Comparison of ENCODE assay signal across 8 cellular contexts in genomic region chr16:67247698-67248400, GRCh38. TPM values are rescaled to one million over a fixed set of nuclear protein-coding genes. Genes with fewer than 3 reads are reported as not detected.
DNase-seq lines count a peak whose midpoint lies in the region; ATAC-seq, FAIRE-seq and TF ChIP-seq lines count a peak whose summit lies in the region.

No MANE protein-coding gene starts in this region.

- CTCF ChIA-PET in activated naive CD4-positive, alpha-beta T cell treated with anti-CD3 and anti-CD28 coated beads, Interleukin-2, amount 10 ng/mL, durations not matched to agents 7 days and 5 days (lab: Charles Lee) = interaction anchor here (1.2 to 6.4 kb wide), 7 partner anchors 13 to 234 kb away, joined by 3 to 34 read pairs (median 6); partner anchors contain the start of gene TMEM208
- CTCF ChIA-PET in HepG2 (lab: Yijun Ruan, JAX; ENCODE audit: low intra/inter-chr PET ratio, low total read pairs) = no interaction called here

- no peak for DNase-seq in activated naive CD4-positive, alpha-beta T cell treated with anti-CD3 and anti-CD28 coated beads, Interleukin-2, amount 10 ng/mL, durations not matched to agents 7 days and 5 days
- DNase-seq in activated naive CD4-positive, alpha-beta T cell treated with Interleukin-2 at 50 U/mL for 16 hours = no peak
- DNase-seq in HepG2 (ENCODE audit: low spot score) = no peak
- no peak for DNase-seq in transverse colon
- DNase-seq in glomerular visceral epithelial cell (ENCODE audit: extremely low spot score) = no peak
- DNase-seq in stimulated activated CD4-positive, alpha-beta T cell treated with anti-CD3 and anti-CD28 coated beads, Interleukin-12 subunit alpha, Interleukin-12 subunit beta, amount 100 ng/mL, for 4 hours = no peak
- DNase-seq in GF-D8 (lab: John Stamatoyannopoulos, UW) = no peak

- H3K27ac ChIP-seq in HepG2 (ENCODE audit: extremely low read length, insufficient read depth, low read length) = no peak overlapping the region
- H3K27ac ChIP-seq in transverse colon = peak overlapping the region; percentile 94 to 95 (median 94)

- POLR2A ChIA-PET in HepG2 (lab: Yijun Ruan, JAX) = interaction anchor here (0.5 to 6.1 kb wide), 20 partner anchors 10 to 233 kb away, joined by 3 to 71 read pairs (median 6); partner anchors contain the start of genes ATP6V0D1, HSD11B2, NOL3 and PLEKHG4

- peak overlapping the region; percentile 53 for H3K27ac Mint-ChIP-seq in activated naive CD4-positive, alpha-beta T cell treated with anti-CD3 and anti-CD28 coated beads, Interleukin-2, amount 10 ng/mL, durations not matched to agents 7 days and 5 days
- H3K27ac Mint-ChIP-seq in activated naive CD8-positive, alpha-beta T cell = peak overlapping the region; percentile 86

- no TSS peak for BruUV-seq in HepG2 (replicated peaks; lab: Mats Ljungman, UMichigan)

- H3K4me2 ChIP-seq in HepG2 (ENCODE audit: low read depth, low read length) = peak overlapping the region; percentile 97

- 2% methylated on average over 13 of the region's 14 CpGs for WGBS in HepG2 (ENCODE audit: low lambda C conversion rate)
- 2% methylated on average over 14 of the region's 14 CpGs; no CpG with 5 or more reads in 1 of the 2 donors for WGBS in transverse colon (ENCODE audit: low coverage in 1 of 2), 2 donors

- no peak for TF ChIP-seq POLR2A in HepG2 (IDR thresholded peaks at IDR 0.05; ENCODE audit: insufficient read depth in 1 of 2, low read depth in 2 of 2, low read length in 2 of 2)
- no peak for TF ChIP-seq POLR2A in transverse colon (IDR thresholded peaks at IDR 0.05)

- H3K4me3 ChIP-seq in HepG2 (replicated peaks in 1 of 3; ENCODE audit: insufficient read depth in 1 of 3, low read depth in 2 of 3, low read length in 3 of 3) = peak overlapping the region; percentile 63 to 85 (median 82)
- peak overlapping the region; percentile 15 to 84 (median 39) for H3K4me3 ChIP-seq in transverse colon

- intact Hi-C loops in HepG2 (cut with micrococcal nuclease; ENCODE audit: unreplicated experiment) (loop anchor here (1.0 to 2.0 kb wide), 2 partner anchors 21 to 55 kb away; partner anchors contain the start of genes E2F4 and TMEM208), transverse colon (cut with DNase I; ENCODE audit: low total_unique reads) (no loop called here)

- H3K4me1 ChIP-seq in HepG2 (ENCODE audit: insufficient read depth, low read length) = peaks cover 53% of the 10 kb centered on the region
- peaks cover 29 to 49% (median 43%) of the 10 kb centered on the region in 4 donors for H3K4me1 ChIP-seq in transverse colon

- no peak overlapping the region for H2AFZ ChIP-seq in HepG2 (ENCODE audit: low read length)

- TF ChIP-seq CTCF in HepG2 (CRISPR knock-in tag; IDR thresholded peaks at IDR 0.05) = no peak
- no peak for TF ChIP-seq CTCF in transverse colon (IDR thresholded peaks at IDR 0.05)

- H3K36me3 Mint-ChIP-seq in activated naive CD4-positive, alpha-beta T cell treated with anti-CD3 and anti-CD28 coated beads, Interleukin-2, amount 10 ng/mL, durations not matched to agents 7 days and 5 days = no peaks in the 10 kb centered on the region
- H3K36me3 Mint-ChIP-seq in activated naive CD8-positive, alpha-beta T cell = no peaks in the 10 kb centered on the region

- no peaks in the 10 kb centered on the region for H3K9me3 Mint-ChIP-seq in activated naive CD4-positive, alpha-beta T cell treated with anti-CD3 and anti-CD28 coated beads, Interleukin-2, amount 10 ng/mL, durations not matched to agents 7 days and 5 days
- no peaks in the 10 kb centered on the region for H3K9me3 Mint-ChIP-seq in activated naive CD8-positive, alpha-beta T cell (ENCODE audit: low read depth)

- in situ Hi-C loops in HepG2 (cut with HindIII; ENCODE audit: extremely low pct_ligation_motif_present, low pct_unique_long_range_greater_than_20kb) = no loop called here
- in situ Hi-C loops in transverse colon (cut with MboI; ENCODE audit: low pct_ligation_motif_present in 1 of 4, low pct_unique_long_range_greater_than_20kb in 1 of 4, low sequenced_read_pairs in 3 of 4) = no loop called here

- H3K79me2 ChIP-seq in HepG2 (ENCODE audit: insufficient read depth, low read length) = no peaks in the 10 kb centered on the region

- peaks cover 0 to 22% of the 10 kb centered on the region in 2 experiments; a peak in 3 of 5 replicates for H3K27me3 ChIP-seq in HepG2 (ENCODE audit: control insufficient read depth in 1 of 2, insufficient read depth in 2 of 2, low read length in 2 of 2)
- peaks cover 33% of the 10 kb centered on the region for H3K27me3 ChIP-seq in transverse colon

- H3K4me3 Mint-ChIP-seq in activated naive CD4-positive, alpha-beta T cell treated with anti-CD3 and anti-CD28 coated beads, Interleukin-2, amount 10 ng/mL, durations not matched to agents 7 days and 5 days = peak overlapping the region; percentile 77
- peak overlapping the region; percentile 87 for H3K4me3 Mint-ChIP-seq in activated naive CD8-positive, alpha-beta T cell

- FAIRE-seq in HepG2 (lab: Jason Lieb, UNC) = no peak

- 0 out of 2 replicates have a peak overlapping the region, but pooled peaks have one; percentile 18 for H3K9ac ChIP-seq in HepG2 (ENCODE audit: insufficient read depth, low read depth, low read length)

- H3K36me3 ChIP-seq in HepG2 (replicated peaks in 1 of 2; ENCODE audit: control insufficient read depth in 1 of 2, insufficient read depth in 2 of 2, low read length in 2 of 2) (peaks cover 0 to 2% of the 10 kb centered on the region in 2 experiments; a peak in 1 of 5 replicates), transverse colon (no peaks in the 10 kb centered on the region)

- no peak for TF ChIP-seq RAD21 in HepG2 (CRISPR knock-in tag; IDR thresholded peaks at IDR 0.05)

- H3K27me3 Mint-ChIP-seq in activated naive CD4-positive, alpha-beta T cell treated with anti-CD3 and anti-CD28 coated beads, Interleukin-2, amount 10 ng/mL, durations not matched to agents 7 days and 5 days = peaks cover 41% of the 10 kb centered on the region
- no peaks in the 10 kb centered on the region for H3K27me3 Mint-ChIP-seq in activated naive CD8-positive, alpha-beta T cell

- no peaks in the 10 kb centered on the region for H4K20me1 ChIP-seq in HepG2 (ENCODE audit: insufficient read depth, low read length)

- TF ChIP-seq EP300 in HepG2 (IDR thresholded peaks at IDR 0.05; ENCODE audit: low read depth in 2 of 2, low read length in 2 of 2) (no peak), HepG2 (CRISPR knock-in tag; IDR thresholded peaks at IDR 0.05; ENCODE audit: borderline replicate concordance) (no peak), transverse colon (IDR thresholded peaks at IDR 0.05; ENCODE audit: low read depth) (no peak)

- peaks cover 53% of the 10 kb centered on the region for H3K4me1 Mint-ChIP-seq in activated naive CD4-positive, alpha-beta T cell treated with anti-CD3 and anti-CD28 coated beads, Interleukin-2, amount 10 ng/mL, durations not matched to agents 7 days and 5 days
- peaks cover 39% of the 10 kb centered on the region for H3K4me1 Mint-ChIP-seq in activated naive CD8-positive, alpha-beta T cell (ENCODE audit: low read depth)

- H3K9me3 ChIP-seq in HepG2 (ENCODE audit: low read length) = no peaks in the 10 kb centered on the region
- H3K9me3 ChIP-seq in transverse colon = no peaks in the 10 kb centered on the region

- ATAC-seq in HepG2 = no peak

RNA-seq across cellular contexts. Expression of gene FHOD1, which starts 0.6 kb away (rescaled TPM):
- 10.9 and 20.8 TPM in 2 replicates for total RNA-seq in HepG2 (2016; rRNA removed; fragmentation: Illumina TruSeq; extraction: Trizol)
- 5.1 and 5.8 TPM in 2 replicates for total RNA-seq in HepG2 (2016; cell fraction: cytosol; rRNA removed; fragmentation: Illumina TruSeq; extraction: Trizol; ENCODE audit: low read depth)
- total RNA-seq in HepG2 (2016; cell fraction: insoluble cytoplasmic fraction; rRNA removed; fragmentation: Illumina TruSeq; extraction: Trizol) = 8.4 and 24.4 TPM in 2 replicates
- total RNA-seq in HepG2 (2016; cell fraction: membrane; rRNA removed; fragmentation: Illumina TruSeq; extraction: Trizol) = 8.8 and 9.7 TPM in 2 replicates
- total RNA-seq in HepG2 (2016; cell fraction: nucleus; rRNA removed; fragmentation: Illumina TruSeq; extraction: Trizol) = 34.0 and 35.5 TPM in 2 replicates
- 15.0 and 20.0 TPM in 2 replicates for polyA plus RNA-seq in HepG2 (2011; rRNA removed)
- polyA plus RNA-seq in HepG2 (2011; cell fraction: cytosol; rRNA removed) = 3.6 and 6.2 TPM in 2 replicates
- polyA plus RNA-seq in HepG2 (2011; cell fraction: nucleus; rRNA removed) = 111 and 166 TPM in 2 replicates
- 18.8 and 19.0 TPM in 2 replicates for polyA plus RNA-seq in HepG2 (2012)
- 3.2 and 3.7 TPM in 2 replicates for polyA plus RNA-seq in HepG2 (2016; cell fraction: cytosol; fragmentation: Illumina TruSeq; extraction: Trizol; ENCODE audit: low read depth)
- 8.1 and 13.0 TPM in 2 replicates for polyA plus RNA-seq in HepG2 (2016; cell fraction: insoluble cytoplasmic fraction; fragmentation: Illumina TruSeq; extraction: Trizol; ENCODE audit: low read depth)
- polyA plus RNA-seq in HepG2 (2016; cell fraction: membrane; fragmentation: Illumina TruSeq; extraction: Trizol; ENCODE audit: low read depth) = 6.7 and 6.9 TPM in 2 replicates
- polyA plus RNA-seq in HepG2 (2016; cell fraction: nucleus; fragmentation: Illumina TruSeq; extraction: Trizol; ENCODE audit: insufficient read depth, low read depth) = 97.6 and 114 TPM in 2 replicates
- 13.4 and 16.3 TPM in 2 replicates for polyA minus RNA-seq in HepG2 (2011; rRNA and poly(A)+ RNA removed; ENCODE audit: low replicate concordance)
- polyA minus RNA-seq in HepG2 (2011; cell fraction: cytosol; rRNA and poly(A)+ RNA removed) = 7.6 and 12.0 TPM in 2 replicates
- 15.7 and 16.7 TPM in 2 replicates for polyA minus RNA-seq in HepG2 (2011; cell fraction: nucleus; rRNA and poly(A)+ RNA removed)
- total RNA-seq in transverse colon = 100 to 1,000 TPM in 1 of 4 donors, 10 to 100 TPM in 3; 25.1 to 177 (median 33.6) TPM

RNA-seq across cellular contexts. Expression of gene SLC9A5, which starts 0.9 kb away (rescaled TPM):
- 0.15 and 0.58 TPM in 2 replicates for total RNA-seq in HepG2 (2016; rRNA removed; fragmentation: Illumina TruSeq; extraction: Trizol)
- total RNA-seq in HepG2 (2016; cell fraction: cytosol; rRNA removed; fragmentation: Illumina TruSeq; extraction: Trizol; ENCODE audit: low read depth) = 0.26 and 0.71 TPM in 2 replicates
- total RNA-seq in HepG2 (2016; cell fraction: insoluble cytoplasmic fraction; rRNA removed; fragmentation: Illumina TruSeq; extraction: Trizol) = 0.13 and 0.69 TPM in 2 replicates
- total RNA-seq in HepG2 (2016; cell fraction: membrane; rRNA removed; fragmentation: Illumina TruSeq; extraction: Trizol) = 0.21 and 0.46 TPM in 2 replicates
- total RNA-seq in HepG2 (2016; cell fraction: nucleus; rRNA removed; fragmentation: Illumina TruSeq; extraction: Trizol) = 0.81 and 1.1 TPM in 2 replicates
- polyA plus RNA-seq in HepG2 (2011; rRNA removed) = 1.4 and 1.5 TPM in 2 replicates
- polyA plus RNA-seq in HepG2 (2011; cell fraction: cytosol; rRNA removed) = 0.54 and 0.66 TPM in 2 replicates
- polyA plus RNA-seq in HepG2 (2011; cell fraction: nucleus; rRNA removed) = 11.5 and 16.1 TPM in 2 replicates
- polyA plus RNA-seq in HepG2 (2012) = 0.86 and 0.88 TPM in 2 replicates
- polyA plus RNA-seq in HepG2 (2016; cell fraction: cytosol; fragmentation: Illumina TruSeq; extraction: Trizol; ENCODE audit: low read depth) = 0.06 and 0.33 TPM in 2 replicates
- polyA plus RNA-seq in HepG2 (2016; cell fraction: insoluble cytoplasmic fraction; fragmentation: Illumina TruSeq; extraction: Trizol; ENCODE audit: low read depth) = 0.11 and 0.30 TPM in 2 replicates
- 0.14 and 0.19 TPM in 2 replicates for polyA plus RNA-seq in HepG2 (2016; cell fraction: membrane; fragmentation: Illumina TruSeq; extraction: Trizol; ENCODE audit: low read depth)
- 1.8 and 2.8 TPM in 2 replicates for polyA plus RNA-seq in HepG2 (2016; cell fraction: nucleus; fragmentation: Illumina TruSeq; extraction: Trizol; ENCODE audit: insufficient read depth, low read depth)
- polyA minus RNA-seq in HepG2 (2011; rRNA and poly(A)+ RNA removed; ENCODE audit: low replicate concordance) = 0.80 and 1.8 TPM in 2 replicates
- 0.20 TPM in 1 of 2 replicates, not detected in the other for polyA minus RNA-seq in HepG2 (2011; cell fraction: cytosol; rRNA and poly(A)+ RNA removed)
- 1.7 and 2.5 TPM in 2 replicates for polyA minus RNA-seq in HepG2 (2011; cell fraction: nucleus; rRNA and poly(A)+ RNA removed)
- total RNA-seq in transverse colon = 1 to 10 TPM in 3 of 4 donors, under 1 TPM in 1; 0.55 to 4.5 (median 1.5) TPM

RNA-seq across cellular contexts. Expression of gene TMEM208, which starts 20.9 kb away (rescaled TPM):
- 50.6 and 72.9 TPM in 2 replicates for total RNA-seq in HepG2 (2016; rRNA removed; fragmentation: Illumina TruSeq; extraction: Trizol)
- total RNA-seq in HepG2 (2016; cell fraction: cytosol; rRNA removed; fragmentation: Illumina TruSeq; extraction: Trizol; ENCODE audit: low read depth) = 46.7 and 49.0 TPM in 2 replicates
- total RNA-seq in HepG2 (2016; cell fraction: insoluble cytoplasmic fraction; rRNA removed; fragmentation: Illumina TruSeq; extraction: Trizol) = 52.7 and 71.2 TPM in 2 replicates
- total RNA-seq in HepG2 (2016; cell fraction: membrane; rRNA removed; fragmentation: Illumina TruSeq; extraction: Trizol) = 48.8 and 62.4 TPM in 2 replicates
- 57.5 and 64.0 TPM in 2 replicates for total RNA-seq in HepG2 (2016; cell fraction: nucleus; rRNA removed; fragmentation: Illumina TruSeq; extraction: Trizol)
- 58.8 and 66.9 TPM in 2 replicates for polyA plus RNA-seq in HepG2 (2011; rRNA removed)
- 86.4 and 95.7 TPM in 2 replicates for polyA plus RNA-seq in HepG2 (2011; cell fraction: cytosol; rRNA removed)
- polyA plus RNA-seq in HepG2 (2011; cell fraction: nucleus; rRNA removed) = 60.0 and 64.8 TPM in 2 replicates
- polyA plus RNA-seq in HepG2 (2012) = 38.6 and 40.1 TPM in 2 replicates
- polyA plus RNA-seq in HepG2 (2016; cell fraction: cytosol; fragmentation: Illumina TruSeq; extraction: Trizol; ENCODE audit: low read depth) = 47.9 and 51.3 TPM in 2 replicates
- polyA plus RNA-seq in HepG2 (2016; cell fraction: insoluble cytoplasmic fraction; fragmentation: Illumina TruSeq; extraction: Trizol; ENCODE audit: low read depth) = 53.9 and 64.3 TPM in 2 replicates
- 49.5 and 59.3 TPM in 2 replicates for polyA plus RNA-seq in HepG2 (2016; cell fraction: membrane; fragmentation: Illumina TruSeq; extraction: Trizol; ENCODE audit: low read depth)
- 92.5 and 95.8 TPM in 2 replicates for polyA plus RNA-seq in HepG2 (2016; cell fraction: nucleus; fragmentation: Illumina TruSeq; extraction: Trizol; ENCODE audit: insufficient read depth, low read depth)
- polyA minus RNA-seq in HepG2 (2011; rRNA and poly(A)+ RNA removed; ENCODE audit: low replicate concordance) = 76.4 and 93.1 TPM in 2 replicates
- 16.8 and 20.6 TPM in 2 replicates for polyA minus RNA-seq in HepG2 (2011; cell fraction: cytosol; rRNA and poly(A)+ RNA removed)
- 58.8 and 60.5 TPM in 2 replicates for polyA minus RNA-seq in HepG2 (2011; cell fraction: nucleus; rRNA and poly(A)+ RNA removed)
- 10 to 100 TPM in 3 of 4 donors, not detected in 1; 29.5 to 50.2 (median 39.3) TPM for total RNA-seq in transverse colon

RNA-seq across cellular contexts. Expression of gene PLEKHG4, which starts 31.5 kb away (rescaled TPM):
- 9.0 and 13.6 TPM in 2 replicates for total RNA-seq in HepG2 (2016; rRNA removed; fragmentation: Illumina TruSeq; extraction: Trizol)
- 1.0 and 1.9 TPM in 2 replicates for total RNA-seq in HepG2 (2016; cell fraction: cytosol; rRNA removed; fragmentation: Illumina TruSeq; extraction: Trizol; ENCODE audit: low read depth)
- 8.8 and 11.1 TPM in 2 replicates for total RNA-seq in HepG2 (2016; cell fraction: insoluble cytoplasmic fraction; rRNA removed; fragmentation: Illumina TruSeq; extraction: Trizol)
- 2.5 and 2.8 TPM in 2 replicates for total RNA-seq in HepG2 (2016; cell fraction: membrane; rRNA removed; fragmentation: Illumina TruSeq; extraction: Trizol)
- total RNA-seq in HepG2 (2016; cell fraction: nucleus; rRNA removed; fragmentation: Illumina TruSeq; extraction: Trizol) = 13.6 and 15.4 TPM in 2 replicates
- polyA plus RNA-seq in HepG2 (2011; rRNA removed) = 7.1 and 13.6 TPM in 2 replicates
- 3.8 and 5.1 TPM in 2 replicates for polyA plus RNA-seq in HepG2 (2011; cell fraction: cytosol; rRNA removed)
- 65.5 and 71.7 TPM in 2 replicates for polyA plus RNA-seq in HepG2 (2011; cell fraction: nucleus; rRNA removed)
- 4.8 and 7.4 TPM in 2 replicates for polyA plus RNA-seq in HepG2 (2012)
- polyA plus RNA-seq in HepG2 (2016; cell fraction: cytosol; fragmentation: Illumina TruSeq; extraction: Trizol; ENCODE audit: low read depth) = 0.52 and 0.53 TPM in 2 replicates
- 5.8 and 6.5 TPM in 2 replicates for polyA plus RNA-seq in HepG2 (2016; cell fraction: insoluble cytoplasmic fraction; fragmentation: Illumina TruSeq; extraction: Trizol; ENCODE audit: low read depth)
- 1.3 TPM in 2 replicates for polyA plus RNA-seq in HepG2 (2016; cell fraction: membrane; fragmentation: Illumina TruSeq; extraction: Trizol; ENCODE audit: low read depth)
- polyA plus RNA-seq in HepG2 (2016; cell fraction: nucleus; fragmentation: Illumina TruSeq; extraction: Trizol; ENCODE audit: insufficient read depth, low read depth) = 33.1 and 40.1 TPM in 2 replicates
- 17.3 and 27.5 TPM in 2 replicates for polyA minus RNA-seq in HepG2 (2011; rRNA and poly(A)+ RNA removed; ENCODE audit: low replicate concordance)
- polyA minus RNA-seq in HepG2 (2011; cell fraction: cytosol; rRNA and poly(A)+ RNA removed) = 3.0 and 10.6 TPM in 2 replicates
- polyA minus RNA-seq in HepG2 (2011; cell fraction: nucleus; rRNA and poly(A)+ RNA removed) = 8.5 and 10.2 TPM in 2 replicates
- 10 to 100 TPM in 2 of 4 donors, 1 to 10 TPM in 1, under 1 TPM in 1; 0.80 to 12.2 (median 8.7) TPM for total RNA-seq in transverse colon

RNA-seq across cellular contexts. Expression of gene ELMO3, which starts 48.9 kb away (rescaled TPM):
- total RNA-seq in HepG2 (2016; rRNA removed; fragmentation: Illumina TruSeq; extraction: Trizol) = 0.58 and 2.6 TPM in 2 replicates
- total RNA-seq in HepG2 (2016; cell fraction: cytosol; rRNA removed; fragmentation: Illumina TruSeq; extraction: Trizol; ENCODE audit: low read depth) = 0.61 and 0.97 TPM in 2 replicates
- 0.46 and 2.4 TPM in 2 replicates for total RNA-seq in HepG2 (2016; cell fraction: insoluble cytoplasmic fraction; rRNA removed; fragmentation: Illumina TruSeq; extraction: Trizol)
- 1.1 and 1.3 TPM in 2 replicates for total RNA-seq in HepG2 (2016; cell fraction: membrane; rRNA removed; fragmentation: Illumina TruSeq; extraction: Trizol)
- 5.3 and 6.4 TPM in 2 replicates for total RNA-seq in HepG2 (2016; cell fraction: nucleus; rRNA removed; fragmentation: Illumina TruSeq; extraction: Trizol)
- 4.0 and 5.7 TPM in 2 replicates for polyA plus RNA-seq in HepG2 (2011; rRNA removed)
- 1.1 and 2.2 TPM in 2 replicates for polyA plus RNA-seq in HepG2 (2011; cell fraction: cytosol; rRNA removed)
- 45.0 and 50.5 TPM in 2 replicates for polyA plus RNA-seq in HepG2 (2011; cell fraction: nucleus; rRNA removed)
- polyA plus RNA-seq in HepG2 (2012) = 2.3 and 4.2 TPM in 2 replicates
- 1.5 TPM in 2 replicates for polyA plus RNA-seq in HepG2 (2016; cell fraction: cytosol; fragmentation: Illumina TruSeq; extraction: Trizol; ENCODE audit: low read depth)
- polyA plus RNA-seq in HepG2 (2016; cell fraction: insoluble cytoplasmic fraction; fragmentation: Illumina TruSeq; extraction: Trizol; ENCODE audit: low read depth) = 0.64 and 0.70 TPM in 2 replicates
- 1.5 and 1.8 TPM in 2 replicates for polyA plus RNA-seq in HepG2 (2016; cell fraction: membrane; fragmentation: Illumina TruSeq; extraction: Trizol; ENCODE audit: low read depth)
- polyA plus RNA-seq in HepG2 (2016; cell fraction: nucleus; fragmentation: Illumina TruSeq; extraction: Trizol; ENCODE audit: insufficient read depth, low read depth) = 15.0 and 18.4 TPM in 2 replicates
- polyA minus RNA-seq in HepG2 (2011; rRNA and poly(A)+ RNA removed; ENCODE audit: low replicate concordance) = 2.2 and 4.9 TPM in 2 replicates
- 0.62 TPM in 1 of 2 replicates, not detected in the other for polyA minus RNA-seq in HepG2 (2011; cell fraction: cytosol; rRNA and poly(A)+ RNA removed)
- 3.5 and 6.0 TPM in 2 replicates for polyA minus RNA-seq in HepG2 (2011; cell fraction: nucleus; rRNA and poly(A)+ RNA removed)
- total RNA-seq in transverse colon = 10 to 100 TPM; 61.0 to 91.5 (median 77.7) TPM
